Comparison of ENCODE assay signal across 8 cellular contexts in the genomic region with DNA sequence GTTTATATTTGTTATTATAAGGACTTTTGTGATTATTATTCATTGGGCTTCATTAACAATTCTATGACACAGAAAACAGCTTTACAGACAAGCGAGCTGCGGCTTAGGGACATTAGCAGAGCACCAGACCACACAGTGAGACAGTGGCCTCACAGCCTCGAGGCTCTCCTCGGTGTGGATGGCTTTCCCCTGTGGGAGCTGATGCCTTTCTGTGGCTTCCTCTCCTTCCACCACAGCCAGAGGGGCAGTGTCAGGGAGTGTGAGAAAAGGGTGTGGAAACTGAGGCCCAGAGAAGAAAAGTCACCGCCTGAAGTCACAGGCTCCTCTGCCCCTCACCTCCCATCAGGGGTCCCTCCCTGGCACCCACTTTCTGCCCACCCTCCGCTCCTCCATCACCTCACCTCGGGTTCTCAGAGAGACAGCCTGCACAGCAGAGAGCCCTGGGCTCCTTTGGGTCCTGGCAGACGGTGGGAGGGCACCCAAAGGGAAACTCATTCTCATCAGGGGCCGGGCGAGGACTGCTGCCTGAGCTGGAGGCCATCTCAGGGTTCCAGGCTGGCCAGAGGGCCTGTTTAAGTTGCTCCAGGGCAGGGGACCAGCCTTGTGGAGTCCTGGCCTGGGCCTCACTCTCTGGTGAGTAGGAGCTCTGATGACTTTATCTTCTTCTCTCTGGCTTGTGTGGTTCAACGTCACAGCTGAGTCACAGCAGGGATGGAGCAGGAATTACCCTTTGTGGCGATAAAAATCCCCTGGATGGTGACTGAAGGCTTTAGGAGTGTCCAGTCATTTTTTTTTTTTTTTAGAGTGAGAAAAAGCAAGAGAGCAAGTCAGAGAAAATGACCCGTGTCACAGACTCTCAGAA. TPM values are rescaled to one million over a fixed set of nuclear protein-coding genes. Genes with fewer than 3 reads are reported as not detected.
DNase-seq lines count a peak whose midpoint lies in the region; ATAC-seq and TF ChIP-seq lines count a peak whose summit lies in the region.

No MANE protein-coding gene starts in this region.

- DNase-seq in BJ (ENCODE audit: low read depth) (peak; percentile 55), Karpas-422 (peak; percentile 67), left ventricle myocardium inferior (no peak), inferior parietal cortex (ENCODE audit: extremely low spot score) (no peak), NCI-H2081 treated with DMSO at 0.1 percent for 48 hours (lab: John Stamatoyannopoulos, UW) (no peak)
- DNase-seq in activated T-cell treated with anti-CD3 and anti-CD28 coated beads, Interleukin-2, amount 50 U/mL, for 1 hour: peak; percentile 80
- DNase-seq in stimulated activated CD4-positive, alpha-beta T cell treated with anti-CD3 and anti-CD28 coated beads, Interleukin-4, amount 100 ng/mL, for 24 hours: peak; percentile 88

- H3K9me2 ChIP-seq in Karpas-422 (replicated peaks; ENCODE audit: insufficient read depth, low read length): no peaks in the 10 kb centered on the region

- ATAC-seq in GM21381 (IDR thresholded peaks at IDR 0.05; ENCODE audit: unreplicated experiment): peak; percentile 30

- H3K27me3 ChIP-seq in BJ (ENCODE audit: control insufficient read depth, insufficient read depth, low read length) (no peaks in the 10 kb centered on the region), Karpas-422 (ENCODE audit: low read length) (no peaks in the 10 kb centered on the region), left ventricle myocardium inferior (ENCODE audit: low read depth) (no peaks in the 10 kb centered on the region)

- no peak overlapping the region for H2AFZ ChIP-seq in Karpas-422 (ENCODE audit: low read length)

- H3K27ac ChIP-seq in Karpas-422 (ENCODE audit: low read length): peak overlapping the region; percentile 95
- peak overlapping the region; percentile 29 for H3K27ac ChIP-seq in left ventricle myocardium inferior (replicated peaks)

- no peaks in the 10 kb centered on the region for H4K20me1 ChIP-seq in Karpas-422 (ENCODE audit: insufficient read depth, low read depth, low read length)

- no peaks in the 10 kb centered on the region for H3K79me2 ChIP-seq in Karpas-422 (ENCODE audit: low read length)

- H3K4me1 ChIP-seq in Karpas-422 (ENCODE audit: low read length): peaks cover 92% of the 10 kb centered on the region
- H3K4me1 ChIP-seq in left ventricle myocardium inferior: peaks cover 41% of the 10 kb centered on the region

- H3K4me3 ChIP-seq in BJ (ENCODE audit: low read depth, low read length): no peak overlapping the region
- peak overlapping the region; percentile 73 for H3K4me3 ChIP-seq in Karpas-422 (ENCODE audit: low read length)
- H3K4me3 ChIP-seq in left ventricle myocardium inferior: no peak overlapping the region

- intact Hi-C loops in left ventricle myocardium inferior (cut with micrococcal nuclease): loop anchor here (10.0 kb wide), 1 partner anchor 51 kb away; a partner anchor contains a TSS

- H3K36me3 ChIP-seq in BJ (ENCODE audit: control insufficient read depth, insufficient read depth, low read length) (no peaks in the 10 kb centered on the region), Karpas-422 (ENCODE audit: insufficient read depth, low read length) (0 out of 2 replicates have a peak, but pooled peaks cover 9% of the 10 kb centered on the region), left ventricle myocardium inferior (no peaks in the 10 kb centered on the region)

- H3K9me3 ChIP-seq in Karpas-422 (ENCODE audit: low read length) (no peaks in the 10 kb centered on the region), left ventricle myocardium inferior (replicated peaks) (no peaks in the 10 kb centered on the region)

- TF ChIP-seq CTCF in BJ (IDR thresholded peaks at IDR 0.05; ENCODE audit: insufficient read depth, low read depth, low read length): no peak
- no peak for TF ChIP-seq CTCF in left ventricle myocardium inferior (IDR thresholded peaks at IDR 0.05; ENCODE audit: borderline replicate concordance)

- peak overlapping the region; percentile 92 for H3K9ac ChIP-seq in Karpas-422 (ENCODE audit: low read length)

- CTCF ChIA-PET in BJ (lab: Yijun Ruan, JAX): interaction anchor here (0.6 to 1.1 kb wide), 3 partner anchors 10 to 30 kb away, joined by 3 read pairs; no protein-coding TSS in a partner anchor

- POLR2A ChIA-PET in BJ (lab: Charles Lee): no interaction called here

- H3K4me2 ChIP-seq in Karpas-422 (ENCODE audit: low read depth, low read length, poor library complexity, severe bottlenecking): peak overlapping the region; percentile 80

RNA-seq across cellular contexts. Expression of a gene that starts 0.8 kb away (rescaled TPM):
- 2.2 and 3.3 TPM in 2 replicates for polyA plus RNA-seq in BJ (2011; rRNA removed)
- 3.0 and 3.3 TPM in 2 replicates for polyA minus RNA-seq in BJ (2011; rRNA and poly(A)+ RNA removed)
- total RNA-seq in Karpas-422 (2014; rRNA removed; shearing (Covaris generic); ENCODE audit: low replicate concordance): 18.8 and 23.8 TPM in 2 replicates
- 2.6 TPM for total RNA-seq in left ventricle myocardium inferior

RNA-seq across cellular contexts. Expression of a gene that starts 48.8 kb away (rescaled TPM):
- 32.8 and 61.7 TPM in 2 replicates for polyA plus RNA-seq in BJ (2011; rRNA removed)
- 47.5 and 51.6 TPM in 2 replicates for polyA minus RNA-seq in BJ (2011; rRNA and poly(A)+ RNA removed)
- 34.8 and 76.9 TPM in 2 replicates for total RNA-seq in Karpas-422 (2014; rRNA removed; shearing (Covaris generic); ENCODE audit: low replicate concordance)
- total RNA-seq in left ventricle myocardium inferior: 13.0 TPM

Comparison
In these comparisons a context has a peak if more than half of its experiments do, and no peak if none do; other contexts are left out.
1. DNase-seq: peak in BJ (single experiment), Karpas-422 (single experiment), activated T-cell treated with anti-CD3 and anti-CD28 coated beads, Interleukin-2, amount 50 U/mL, for 1 hour (single experiment) and stimulated activated CD4-positive, alpha-beta T cell treated with anti-CD3 and anti-CD28 coated beads, Interleukin-4, amount 100 ng/mL, for 24 hours (single experiment); none in left ventricle myocardium inferior (single experiment), inferior parietal cortex (single experiment) and NCI-H2081 treated with DMSO at 0.1 percent for 48 hours (single experiment).